ENCODE assay signal across 8 cellular contexts in genomic region chr4:138242830-138243149, GRCh38. TPM values are rescaled to one million over a fixed set of nuclear protein-coding genes. Genes with fewer than 3 reads are reported as not detected.
DNase-seq lines count a peak whose midpoint lies in the region; ATAC-seq, FAIRE-seq and TF ChIP-seq lines count a peak whose summit lies in the region.

No MANE protein-coding gene starts in this region.

- H4K20me1 ChIP-seq in BLaER1 treated with 17β-estradiol and CSF1 and Interleukin-3, amounts not matched to agents 10 nM and 100 nM = no peaks in the 10 kb centered on the region

- H3K4me1 Mint-ChIP-seq in naive thymus-derived CD4-positive, alpha-beta T cell = peaks cover 0 to 36% (median 21%) of the 10 kb centered on the region in 7 donors

- 26 to 66% methylated on average over 1 of the region's 1 CpG for WGBS in lower leg skin, 2 donors

- peak overlapping the region in 8 of 10 donors; percentile 40 to 86 (median 82) for H3K4me3 Mint-ChIP-seq in naive thymus-derived CD4-positive, alpha-beta T cell

- peak overlapping the region in 9 of 11 experiments; percentile 27 to 85 (median 61); a peak in 13 of 22 replicates for H3K4me2 ChIP-seq in BLaER1 treated with 17β-estradiol and CSF1 and Interleukin-3, amounts not matched to agents 10 nM and 100 nM

- peaks cover 14 to 41% (median 23%) of the 10 kb centered on the region in 10 experiments for H3K4me1 ChIP-seq in BLaER1 treated with 17β-estradiol and CSF1 and Interleukin-3, amounts not matched to agents 10 nM and 100 nM
- peaks cover 0 to 3% of the 10 kb centered on the region in 2 donors for H3K4me1 ChIP-seq in naive thymus-derived CD4-positive, alpha-beta T cell (ENCODE audit: control insufficient read depth in 2 of 2, insufficient read depth in 2 of 2, low read length in 2 of 2)

- TF ChIP-seq POLR2A in lower leg skin (IDR thresholded peaks at IDR 0.05) = no peak

- H3K27ac Mint-ChIP-seq in naive thymus-derived CD4-positive, alpha-beta T cell = peak overlapping the region in 4 of 9 donors; percentile 9 to 96 (median 58)

- peak overlapping the region; percentile 54 to 79 (median 75); a peak in 15 of 22 replicates for H3K9ac ChIP-seq in BLaER1 treated with 17β-estradiol and CSF1 and Interleukin-3, amounts not matched to agents 10 nM and 100 nM

- H3K27ac ChIP-seq in BLaER1 treated with 17β-estradiol and CSF1 and Interleukin-3, amounts not matched to agents 10 nM and 100 nM = peak overlapping the region; percentile 77 to 93 (median 83); a peak in 21 of 22 replicates
- H3K27ac ChIP-seq in naive thymus-derived CD4-positive, alpha-beta T cell (ENCODE audit: low read depth, low read length) = no peak overlapping the region

- no peaks in the 10 kb centered on the region for H3K27me3 ChIP-seq in BLaER1 treated with 17β-estradiol and CSF1 and Interleukin-3, amounts not matched to agents 10 nM and 100 nM
- H3K27me3 ChIP-seq in MG63 (no peaks in the 10 kb centered on the region), bronchial epithelial cell (ENCODE audit: control insufficient read depth, insufficient read depth, low read length) (no peaks in the 10 kb centered on the region)
- H3K27me3 ChIP-seq in naive thymus-derived CD4-positive, alpha-beta T cell (ENCODE audit: control insufficient read depth in 2 of 2, insufficient read depth in 2 of 2, low read length in 2 of 2) = no peaks in the 10 kb centered on the region

- H3K9me3 ChIP-seq in BLaER1 treated with 17β-estradiol and CSF1 and Interleukin-3, amounts not matched to agents 10 nM and 100 nM (replicated peaks in 1 of 11) = no peaks in the 10 kb centered on the region
- no peaks in the 10 kb centered on the region for H3K9me3 ChIP-seq in MG63
- H3K9me3 ChIP-seq in naive thymus-derived CD4-positive, alpha-beta T cell (ENCODE audit: control insufficient read depth in 2 of 3, low read length in 3 of 3) = no peaks in the 10 kb centered on the region

- no peaks in the 10 kb centered on the region for H3K27me3 Mint-ChIP-seq in naive thymus-derived CD4-positive, alpha-beta T cell

- POLR2A ChIA-PET in naive thymus-derived CD4-positive, alpha-beta T cell (lab: Charles Lee) = no interaction called here

- CTCF ChIA-PET in naive thymus-derived CD4-positive, alpha-beta T cell (lab: Charles Lee) = no interaction called here

- peaks cover 0 to 2% (median 0%) of the 10 kb centered on the region in 11 donors for H3K9me3 Mint-ChIP-seq in naive thymus-derived CD4-positive, alpha-beta T cell

- intact Hi-C loops in naive thymus-derived CD4-positive, alpha-beta T cell (cut with micrococcal nuclease) = loop anchor here in 1 of 2 donors (2.0 to 10.0 kb wide), 4 partner anchors 775 to 1314 kb away; partner anchors contain the start of genes ELF2, NAA15, NDUFC1 and NOCT
- intact Hi-C loops in lower leg skin (cut with DNase I; ENCODE audit: low total_unique reads) = no loop called here

- H3K36me3 ChIP-seq in BLaER1 treated with 17β-estradiol and CSF1 and Interleukin-3, amounts not matched to agents 10 nM and 100 nM = no peaks in the 10 kb centered on the region
- H3K36me3 ChIP-seq in MG63 = peaks cover 4% of the 10 kb centered on the region; the same call in 1 of the 2 replicates
- H3K36me3 ChIP-seq in bronchial epithelial cell (ENCODE audit: control insufficient read depth, insufficient read depth, low read length) = no peaks in the 10 kb centered on the region
- no peaks in the 10 kb centered on the region for H3K36me3 ChIP-seq in naive thymus-derived CD4-positive, alpha-beta T cell (ENCODE audit: control insufficient read depth in 2 of 3, insufficient read depth in 3 of 3, low read length in 3 of 3)

- no peaks in the 10 kb centered on the region for H3K36me3 Mint-ChIP-seq in naive thymus-derived CD4-positive, alpha-beta T cell

- no peak for DNase-seq in MG63
- peak; percentile 58 for DNase-seq in bronchial epithelial cell (ENCODE audit: low read depth)
- DNase-seq in naive thymus-derived CD4-positive, alpha-beta T cell = no peak
- DNase-seq in lower leg skin (ENCODE audit: low spot score in 2 of 2) = no peak
- no peak for DNase-seq in AG20443 (ENCODE audit: low spot score)

- no peak for FAIRE-seq in bronchial epithelial cell (lab: Jason Lieb, UNC)

- TF ChIP-seq CTCF in bronchial epithelial cell (IDR thresholded peaks at IDR 0.05; ENCODE audit: insufficient read depth, low read length, severe bottlenecking) = no peak
- TF ChIP-seq CTCF in lower leg skin (IDR thresholded peaks at IDR 0.05) = no peak

- ATAC-seq in naive thymus-derived CD4-positive, alpha-beta T cell = no peak
- no peak for ATAC-seq in GM21825 (IDR thresholded peaks at IDR 0.05; ENCODE audit: unreplicated experiment)
- ATAC-seq in HG02642 (IDR thresholded peaks at IDR 0.05; ENCODE audit: poor library complexity, unreplicated experiment) = no peak

- peak overlapping the region; percentile 29 to 62 (median 50); a peak in 13 of 20 replicates for H3K4me3 ChIP-seq in BLaER1 treated with 17β-estradiol and CSF1 and Interleukin-3, amounts not matched to agents 10 nM and 100 nM
- H3K4me3 ChIP-seq in MG63 = peak overlapping the region; percentile 72
- peak overlapping the region; percentile 8 for H3K4me3 ChIP-seq in bronchial epithelial cell (ENCODE audit: low read depth, low read length)
- H3K4me3 ChIP-seq in naive thymus-derived CD4-positive, alpha-beta T cell (ENCODE audit: low read length) = peak overlapping the region; percentile 35
- H3K4me3 ChIP-seq in lower leg skin (ENCODE audit: low read depth, poor library complexity, severe bottlenecking) = no peak overlapping the region

RNA-seq across cellular contexts. Expression of gene SLC7A11, which starts 0.6 kb away (rescaled TPM):
- 7.3 and 10.3 TPM in 2 replicates for total RNA-seq in MG63 (2014; rRNA removed; shearing (Covaris generic); ENCODE audit: low replicate concordance)
- total RNA-seq in bronchial epithelial cell = 126 and 129 TPM in 2 replicates
- 1 to 10 TPM in 2 of 5 experiments, under 1 TPM in 3; 0.21 to 2.8 (median 0.54) TPM for total RNA-seq in naive thymus-derived CD4-positive, alpha-beta T cell
- polyA plus RNA-seq in naive thymus-derived CD4-positive, alpha-beta T cell = not detected
- 1 to 10 TPM in 1 of 4 donors, under 1 TPM in 3; 0.61 to 1.2 (median 0.73) TPM for total RNA-seq in lower leg skin

Comparison
In these comparisons a context has a peak if more than half of its experiments do, and no peak if none do; other contexts are left out.
1. RNA of gene SLC7A11, which starts 0.6 kb away (total RNA-seq): 126 to 129 TPM in bronchial epithelial cell; 7.3 to 10.3 TPM in MG63, 0.61 to 1.2 TPM in lower leg skin and 0.21 to 2.8 TPM in naive thymus-derived CD4-positive, alpha-beta T cell; every median in the first group is over 10 times any median in the second.